8 cellular contexts compared by ENCODE assay signal in genomic region chr1:151371340-151371739, GRCh38. TPM values are rescaled to one million over a fixed set of nuclear protein-coding genes. Genes with fewer than 3 reads are reported as not detected.
A peak's percentile ranks its signal among the peaks of the same experiment; 100 is the strongest.
DNase-seq lines count a peak whose midpoint lies in the region; ATAC-seq and TF ChIP-seq lines count a peak whose summit lies in the region.

No MANE protein-coding gene starts in this region.

- intact Hi-C loops in ascending aorta (cut with DNase I) = loop anchor here (1.0 kb wide), 1 partner anchor 24 kb away; the partner anchor contains the start of gene RFX5

- H3K4me1 ChIP-seq in ascending aorta = peaks cover 15 to 34% of the 10 kb centered on the region in 2 donors

- no peaks in the 10 kb centered on the region for H3K36me3 Mint-ChIP-seq in WTC11
- no peaks in the 10 kb centered on the region for H3K36me3 Mint-ChIP-seq in activated T-cell treated with anti-CD3 and anti-CD28 coated beads, Interleukin-2, amount 50 U/mL, for 24 hours (ENCODE audit: low read depth)

- H3K4me3 Mint-ChIP-seq in WTC11 = no peak overlapping the region
- no peak overlapping the region for H3K4me3 Mint-ChIP-seq in activated T-cell treated with anti-CD3 and anti-CD28 coated beads, Interleukin-2, amount 50 U/mL, for 24 hours

- peak overlapping the region; percentile 71 to 79 for H3K27ac ChIP-seq in ascending aorta
- H3K27ac ChIP-seq in layer of hippocampus (ENCODE audit: low read depth, low read length) = peak overlapping the region; percentile 84
- no peak overlapping the region for H3K27ac ChIP-seq in substantia nigra (ENCODE audit: low read depth, low read length, poor library complexity, severe bottlenecking)

- ATAC-seq in HG03139 (IDR thresholded peaks at IDR 0.05; ENCODE audit: unreplicated experiment) (no peak), WTC11 (no peak)

- DNase-seq in HS-27A (ENCODE audit: low read depth) (peak; percentile 9), ascending aorta (ENCODE audit: low spot score in 2 of 2) (peak in 1 of 2 donors; percentile 87), substantia nigra (lab: John Stamatoyannopoulos, UW) (peak in 35 of 49 donors; percentile 14 to 71 (median 33)), WTC11 (ENCODE audit: low spot score) (no peak), T-helper 2 cell (no peak)
- no peak for DNase-seq in activated T-cell treated with anti-CD3 and anti-CD28 coated beads, Interleukin-2, amount 50 U/mL, for 24 hours

- H3K9me3 Mint-ChIP-seq in WTC11 = no peaks in the 10 kb centered on the region
- H3K9me3 Mint-ChIP-seq in activated T-cell treated with anti-CD3 and anti-CD28 coated beads, Interleukin-2, amount 50 U/mL, for 24 hours = no peaks in the 10 kb centered on the region

- H3K36me3 ChIP-seq in ascending aorta = peaks cover 4 to 5% of the 10 kb centered on the region in 2 donors

- H3K27ac Mint-ChIP-seq in WTC11 = no peak overlapping the region
- no peak overlapping the region for H3K27ac Mint-ChIP-seq in activated T-cell treated with anti-CD3 and anti-CD28 coated beads, Interleukin-2, amount 50 U/mL, for 24 hours

- CTCF ChIA-PET in WTC11 (lab: Charles Lee) = interaction anchor here (1.7 to 1.8 kb wide), 2 partner anchors 31 to 70 kb away, joined by 12 to 15 read pairs; no protein-coding TSS in a partner anchor

- POLR2A ChIA-PET in WTC11 (lab: Charles Lee) = interaction anchor here (1.4 kb wide), 1 partner anchor 21 kb away, joined by 3 read pairs; no protein-coding TSS in a partner anchor

- H3K27me3 ChIP-seq in ascending aorta = no peaks in the 10 kb centered on the region
- H3K27me3 ChIP-seq in layer of hippocampus (ENCODE audit: control insufficient read depth, insufficient read depth, low read length) = no peaks in the 10 kb centered on the region

- H3K4me1 Mint-ChIP-seq in WTC11 = peaks cover 24% of the 10 kb centered on the region
- no peaks in the 10 kb centered on the region for H3K4me1 Mint-ChIP-seq in activated T-cell treated with anti-CD3 and anti-CD28 coated beads, Interleukin-2, amount 50 U/mL, for 24 hours (ENCODE audit: low read depth)

- TF ChIP-seq CTCF in ascending aorta (IDR thresholded peaks at IDR 0.05) (no peak), WTC11 (IDR thresholded peaks at IDR 0.05) (no peak)

- H3K4me3 ChIP-seq in ascending aorta = peak overlapping the region; percentile 48 to 63

- H3K27me3 Mint-ChIP-seq in WTC11 (ENCODE audit: low read depth) = no peaks in the 10 kb centered on the region
- H3K27me3 Mint-ChIP-seq in activated T-cell treated with anti-CD3 and anti-CD28 coated beads, Interleukin-2, amount 50 U/mL, for 24 hours = no peaks in the 10 kb centered on the region

- no peaks in the 10 kb centered on the region for H3K9me3 ChIP-seq in ascending aorta

TF ChIP-seq in WTC11, 78 proteins besides CTCF, POLR2A, EP300 and RAD21:
- TF ChIP-seq ZNF425 (CRISPR knock-in tag; conservative IDR thresholded peaks at IDR 0.05) = no peak
- no peak for TF ChIP-seq NR3C1 (CRISPR knock-in tag; conservative IDR thresholded peaks at IDR 0.05; ENCODE audit: low read depth)
- TF ChIP-seq, protein P1, sequence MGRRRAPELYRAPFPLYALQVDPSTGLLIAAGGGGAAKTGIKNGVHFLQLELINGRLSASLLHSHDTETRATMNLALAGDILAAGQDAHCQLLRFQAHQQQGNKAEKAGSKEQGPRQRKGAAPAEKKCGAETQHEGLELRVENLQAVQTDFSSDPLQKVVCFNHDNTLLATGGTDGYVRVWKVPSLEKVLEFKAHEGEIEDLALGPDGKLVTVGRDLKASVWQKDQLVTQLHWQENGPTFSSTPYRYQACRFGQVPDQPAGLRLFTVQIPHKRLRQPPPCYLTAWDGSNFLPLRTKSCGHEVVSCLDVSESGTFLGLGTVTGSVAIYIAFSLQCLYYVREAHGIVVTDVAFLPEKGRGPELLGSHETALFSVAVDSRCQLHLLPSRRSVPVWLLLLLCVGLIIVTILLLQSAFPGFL (CRISPR knock-in tag; IDR thresholded peaks at IDR 0.05; ENCODE audit: borderline replicate concordance) = no peak
- no peak for TF ChIP-seq NR1H2 (CRISPR knock-in tag; IDR thresholded peaks at IDR 0.05)
- no peak for TF ChIP-seq IRF1 (CRISPR knock-in tag; IDR thresholded peaks at IDR 0.05)
- no peak for TF ChIP-seq SMAD4 (CRISPR knock-in tag; IDR thresholded peaks at IDR 0.05)
- no peak for TF ChIP-seq HMGA2 (CRISPR knock-in tag; IDR thresholded peaks at IDR 0.05)
- TF ChIP-seq CREB1 (CRISPR knock-in tag; IDR thresholded peaks at IDR 0.05) = no peak
- no peak for TF ChIP-seq SOX15 (CRISPR knock-in tag; IDR thresholded peaks at IDR 0.05)
- TF ChIP-seq TEAD1 (CRISPR knock-in tag; IDR thresholded peaks at IDR 0.05) = no peak
- no peak for TF ChIP-seq GTF2I (CRISPR knock-in tag; conservative IDR thresholded peaks at IDR 0.05)
- no peak for TF ChIP-seq ZBTB21 (CRISPR knock-in tag; IDR thresholded peaks at IDR 0.05; ENCODE audit: borderline replicate concordance)
- no peak for TF ChIP-seq ZNF396 (CRISPR knock-in tag; IDR thresholded peaks at IDR 0.05; ENCODE audit: borderline replicate concordance)
- no peak for TF ChIP-seq ZNF219 (CRISPR knock-in tag; IDR thresholded peaks at IDR 0.05; ENCODE audit: borderline replicate concordance)
- TF ChIP-seq, protein P2, sequence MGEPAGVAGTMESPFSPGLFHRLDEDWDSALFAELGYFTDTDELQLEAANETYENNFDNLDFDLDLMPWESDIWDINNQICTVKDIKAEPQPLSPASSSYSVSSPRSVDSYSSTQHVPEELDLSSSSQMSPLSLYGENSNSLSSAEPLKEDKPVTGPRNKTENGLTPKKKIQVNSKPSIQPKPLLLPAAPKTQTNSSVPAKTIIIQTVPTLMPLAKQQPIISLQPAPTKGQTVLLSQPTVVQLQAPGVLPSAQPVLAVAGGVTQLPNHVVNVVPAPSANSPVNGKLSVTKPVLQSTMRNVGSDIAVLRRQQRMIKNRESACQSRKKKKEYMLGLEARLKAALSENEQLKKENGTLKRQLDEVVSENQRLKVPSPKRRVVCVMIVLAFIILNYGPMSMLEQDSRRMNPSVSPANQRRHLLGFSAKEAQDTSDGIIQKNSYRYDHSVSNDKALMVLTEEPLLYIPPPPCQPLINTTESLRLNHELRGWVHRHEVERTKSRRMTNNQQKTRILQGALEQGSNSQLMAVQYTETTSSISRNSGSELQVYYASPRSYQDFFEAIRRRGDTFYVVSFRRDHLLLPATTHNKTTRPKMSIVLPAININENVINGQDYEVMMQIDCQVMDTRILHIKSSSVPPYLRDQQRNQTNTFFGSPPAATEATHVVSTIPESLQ (CRISPR knock-in tag; IDR thresholded peaks at IDR 0.05) = no peak
- no peak for TF ChIP-seq CREM (CRISPR knock-in tag; IDR thresholded peaks at IDR 0.05)
- no peak for TF ChIP-seq GABPB1 (CRISPR knock-in tag; IDR thresholded peaks at IDR 0.05)
- TF ChIP-seq JUN (CRISPR knock-in tag; IDR thresholded peaks at IDR 0.05) = no peak

RNA-seq across cellular contexts. Expression of gene SELENBP1, which starts 1.2 kb away (rescaled TPM):
- 102 TPM for total RNA-seq in ascending aorta
- total RNA-seq in WTC11 (2021) = 17.9 to 23.9 TPM (median 20.2 TPM) in 3 replicates

RNA-seq across cellular contexts. Expression of gene RFX5, which starts 24.3 kb away (rescaled TPM):
- total RNA-seq in ascending aorta (8.4 TPM), WTC11 (2021) (59.2 to 69.2 TPM (median 67.7 TPM) in 3 replicates)

RNA-seq across cellular contexts. Expression of gene PSMB4, which starts 28.0 kb away (rescaled TPM):
- total RNA-seq in ascending aorta (320 TPM), WTC11 (2021) (360 to 414 TPM (median 383 TPM) in 3 replicates)

RNA-seq across cellular contexts. Expression of gene PI4KB, which starts 44.1 kb away (rescaled TPM):
- 94.8 TPM for total RNA-seq in ascending aorta
- 25.6 to 33.6 TPM (median 30.5 TPM) in 3 replicates for total RNA-seq in WTC11 (2021)

Comparison
In these comparisons a context has a peak if more than half of its experiments do, and no peak if none do; other contexts are left out.
1. DNase-seq: peak in HS-27A (single experiment) and substantia nigra (35 of 49); none in WTC11 (single experiment), activated T-cell treated with anti-CD3 and anti-CD28 coated beads, Interleukin-2, amount 50 U/mL, for 24 hours (single experiment) and T-helper 2 cell (0 of 5).